Comparison of ENCODE assay signal across 23 cellular contexts in the genomic region with DNA sequence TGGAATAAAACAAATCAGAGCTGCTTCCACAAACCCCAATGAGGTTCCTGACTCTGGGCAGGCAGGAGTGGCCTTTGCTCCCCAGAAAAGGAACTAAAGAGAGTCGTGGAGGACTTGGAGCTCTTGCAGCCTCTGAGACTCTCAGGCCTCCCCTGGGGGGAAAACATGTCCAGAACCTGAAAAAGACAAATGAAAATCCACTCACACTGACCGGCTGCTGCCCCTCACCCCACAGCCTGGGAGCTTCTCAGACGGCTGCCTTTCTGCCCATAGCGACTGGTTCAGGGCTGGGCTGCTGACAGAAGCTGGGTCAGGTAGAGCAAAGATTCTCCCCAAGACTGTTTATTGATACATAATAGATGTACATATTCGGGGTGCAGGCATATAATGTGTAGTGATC.
"Had no signal": no experiment of that assay in that cellular context is flagged by ENCODE, and none has a peak within 500 bp of the region (broad histone marks: within the 10 kb centered on the region; RNA-seq: fewer than 3 reads in every experiment).

No MANE protein-coding gene starts in this region.

- H3K4me3 ChIP-seq: Peyer's patch, SJCRH30 had no signal

- H3K4me1 ChIP-seq: Peyer's patch, SJCRH30 had no signal

- H3K36me3 ChIP-seq: Peyer's patch, SJCRH30 had no signal

- H3K27me3 ChIP-seq: Peyer's patch had no signal

- DNase-seq: activated B cell treated with CpG ODN at 0.5 μM for 24 hours; activated CD4-positive, alpha-beta T cell treated with anti-CD3 and anti-CD28 coated beads, Interleukin-2, amount 50 U/mL, for 1 hour; activated CD8-positive, alpha-beta T cell treated with anti-CD3 and anti-CD28 coated beads for 36 hours; activated effector memory CD4-positive, alpha-beta T cell treated with anti-CD3 and anti-CD28 coated beads, Interleukin-2, amount 50 U/mL, for 16 hours; activated naive CD4-positive, alpha-beta T cell treated with Interleukin-2 at 50 U/mL for 16 hours; activated naive CD8-positive, alpha-beta T cell treated with anti-CD3 and anti-CD28 coated beads, Interleukin-2, amount 50 U/mL, for 24 hours; activated T-cell treated with anti-CD3 and anti-CD28 coated beads, Interleukin-2, amount 50 U/mL, for 4 hours; amniotic stem cell; MM.1S; NCI-H1105; NCI-H1436 treated with DMSO at 0.1 percent for 48 hours; NCI-H187; NCI-H2081; NCI-H510A treated with DMSO at 0.1 percent for 48 hours; NCI-H69; NK-92 treated with Interleukin-12 subunit alpha and Interleukin-12 subunit beta, amount 100 ng/mL, for 24 hours; OCI-M1; Peyer's patch; Right ventricle myocardium superior; SJCRH30 had no signal

- H3K9me3 ChIP-seq: Peyer's patch, SJCRH30 had no signal

- ATAC-seq: activated CD8-positive, alpha-beta T cell treated with anti-CD3 and anti-CD28 coated beads for 36 hours; activated naive CD4-positive, alpha-beta T cell treated with anti-CD3 and anti-CD28 coated beads, Interleukin-2, amount 50 U/mL, for 72 hours; activated naive CD8-positive, alpha-beta T cell treated with anti-CD3 and anti-CD28 coated beads, Interleukin-2, amount 50 U/mL, for 24 hours; activated T-cell treated with anti-CD3 and anti-CD28 coated beads, Interleukin-2, amount 50 U/mL, for 4 hours; SK-N-SH treated with all-trans-retinoic acid at 6 μM for 48 hours had no signal

- H3K27ac ChIP-seq: Peyer's patch, RWPE1, SJCRH30 had no signal
